Comparison of ENCODE assay signal across 1 cellular context in genomic region chr17:77830816-77831490, GRCh38.
TF ChIP-seq lines count a peak whose summit lies in the region.

No MANE protein-coding gene starts in this region.

TF ChIP-seq in SK-N-SH, 30 proteins besides CTCF, POLR2A, EP300 and RAD21 (continued from another document):
- no peak for TF ChIP-seq MAX (IDR thresholded peaks at IDR 0.05; ENCODE audit: low read depth)
- TF ChIP-seq CHD2 (IDR thresholded peaks at IDR 0.05; ENCODE audit: low read length, partially characterized antibody), result no peak
- no peak for TF ChIP-seq JUND (IDR thresholded peaks at IDR 0.05)
- TF ChIP-seq FOXJ3 (CRISPR knock-in tag; IDR thresholded peaks at IDR 0.05), result no peak
- TF ChIP-seq SIN3A (IDR thresholded peaks at IDR 0.05; ENCODE audit: borderline replicate concordance, low read depth, low read length), result no peak
- TF ChIP-seq USF1 (IDR thresholded peaks at IDR 0.05; ENCODE audit: borderline replicate concordance, low read depth), result no peak
- TF ChIP-seq MEF2A (IDR thresholded peaks at IDR 0.05; ENCODE audit: borderline replicate concordance, low read depth), result no peak
